ENCODE assay signal across 1 cellular context in the genomic region with DNA sequence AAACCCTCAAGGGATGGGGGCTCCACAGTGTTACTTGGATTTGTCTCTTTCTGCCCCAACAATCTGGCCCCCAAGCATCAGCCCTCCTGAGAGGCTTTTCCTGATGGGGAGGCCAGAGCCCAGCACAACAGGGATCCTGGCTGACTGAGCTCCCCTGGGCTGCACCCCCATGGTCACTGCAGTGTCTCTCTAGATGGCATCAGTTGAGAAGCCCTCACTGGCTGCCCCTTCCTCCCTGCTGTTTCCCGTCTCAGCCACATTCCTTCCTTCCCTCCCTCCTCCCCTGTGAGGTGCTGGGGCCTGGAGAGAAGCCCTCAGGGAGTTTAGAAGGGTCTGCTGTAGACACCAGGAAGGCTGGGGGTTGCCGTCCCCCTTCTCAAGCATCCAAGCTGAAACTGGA.
TF ChIP-seq lines count a peak whose summit lies in the region.

No MANE protein-coding gene starts in this region.

TF ChIP-seq in H1, 55 proteins besides CTCF, POLR2A, EP300 and RAD21:
- TF ChIP-seq POLR2AphosphoS5 (IDR thresholded peaks at IDR 0.05; ENCODE audit: low read depth, low read length) (no peak), TEAD4 (IDR thresholded peaks at IDR 0.05; ENCODE audit: low read depth, low read length) (peak; percentile 53; the same call in 1 of the 2 replicates), MAFK (IDR thresholded peaks at IDR 0.05; ENCODE audit: low read depth, low read length) (no peak)
